In genomic region chr15:98003528-98003927, GRCh38 we compare ENCODE assay signal across 29 cellular contexts. TPM values are rescaled to one million over a fixed set of nuclear protein-coding genes. Genes with fewer than 3 reads are reported as not detected.
DNase-seq lines count a peak whose midpoint lies in the region; ATAC-seq and TF ChIP-seq lines count a peak whose summit lies in the region.
"Had no signal": no experiment of that assay in that cellular context is flagged by ENCODE, and none has a peak within 500 bp of the region (broad histone marks: within the 10 kb centered on the region; RNA-seq: fewer than 3 reads in every experiment).

No MANE protein-coding gene starts in this region.

- H3K4me1 Mint-ChIP-seq in Caco-2 (ENCODE audit: low read depth, unreplicated experiment), result no peaks in the 10 kb centered on the region
- H3K4me1 Mint-ChIP-seq: activated B cell treated with CpG ODN at 0.5 μM for 24 hours; activated naive CD4-positive, alpha-beta T cell treated with anti-CD3 and anti-CD28 coated beads, Interleukin-2, amount 10 ng/mL, durations not matched to agents 7 days and 5 days; CD4-positive, alpha-beta memory T cell; GM23338; naive B cell had no signal

- no peak overlapping the region for H3K18ac ChIP-seq in mesendoderm (ENCODE audit: low read length)

- H3K4me1 ChIP-seq in Caco-2 (peaks cover 17% of the 10 kb centered on the region), mesendoderm (ENCODE audit: control insufficient read depth, low read depth, low read length) (no peaks in the 10 kb centered on the region)
- H3K4me1 ChIP-seq: A549, heart right ventricle, left lung, psoas muscle, upper lobe of left lung had no signal

- H3K9me3 ChIP-seq in Caco-2, result no peaks in the 10 kb centered on the region; the same call in 1 of the 2 replicates
- H3K9me3 ChIP-seq: heart right ventricle, left lung, neutrophil, psoas muscle, upper lobe of left lung had no signal

- H3K56ac ChIP-seq in mesendoderm (ENCODE audit: low read length), result no peak overlapping the region

- TF ChIP-seq CTCF in Caco-2 (IDR thresholded peaks at IDR 0.05; ENCODE audit: insufficient read depth in 1 of 2, low read depth in 1 of 2, low read length in 1 of 2, severe bottlenecking in 1 of 2, unreplicated experiment in 1 of 2) (no peak), epithelial cell of esophagus (IDR thresholded peaks at IDR 0.05; ENCODE audit: insufficient read depth, low read depth, low read length, missing control alignments) (no peak)

- no peaks in the 10 kb centered on the region for H3K79me2 ChIP-seq in mesendoderm (ENCODE audit: control insufficient read depth, insufficient read depth, low read length)

- H3K4ac ChIP-seq in mesendoderm (ENCODE audit: low read depth, low read length), result no peak overlapping the region

- H3K27ac ChIP-seq in mesendoderm (ENCODE audit: low read depth, low read length), result no peak overlapping the region
- H3K27ac ChIP-seq: A549, heart right ventricle, left lung, neutrophil, psoas muscle, upper lobe of left lung had no signal

- no peaks in the 10 kb centered on the region for H3K9me3 Mint-ChIP-seq in Caco-2 (ENCODE audit: unreplicated experiment)
- H3K9me3 Mint-ChIP-seq: activated B cell treated with CpG ODN at 0.5 μM for 24 hours; activated naive CD4-positive, alpha-beta T cell treated with anti-CD3 and anti-CD28 coated beads, Interleukin-2, amount 10 ng/mL, durations not matched to agents 7 days and 5 days; activated T-helper 1 cell treated with anti-CD3 and anti-CD28 coated beads, Interleukin-12 subunit alpha, Interleukin-12 subunit beta, Interleukin-2, Interleukin-4 antibody, amounts not matched to agents 30 ng/mL and 10 ng/mL and 1 ng/mL, durations not matched to agents 14 hours and 24 hours and 36 hours; CD4-positive, alpha-beta memory T cell; GM23338; naive B cell had no signal

- no TSS peak for BruUV-seq in Caco-2 (replicated peaks; lab: Mats Ljungman, UMichigan)

- H3K27me3 ChIP-seq in Caco-2 (replicated peaks; ENCODE audit: control insufficient read depth, insufficient read depth, low read length) (no peaks in the 10 kb centered on the region), mesendoderm (ENCODE audit: insufficient read depth, low read length, poor library complexity) (no peaks in the 10 kb centered on the region)
- H3K27me3 ChIP-seq: left lung, neutrophil, upper lobe of left lung had no signal

- DNase-seq in Caco-2 (peak; percentile 13 to 42), NCI-H69 (lab: John Stamatoyannopoulos, UW) (peak; percentile 21), epithelial cell of esophagus (ENCODE audit: low read depth) (peak; percentile 97), mesendoderm (peak; percentile 45), cardiac septum (ENCODE audit: low spot score) (no peak), COR-L47 (lab: John Stamatoyannopoulos, UW) (no peak)
- DNase-seq: activated B cell treated with CpG ODN at 0.5 μM for 24 hours; activated CD4-positive, alpha-beta T cell treated with anti-CD3 and anti-CD28 coated beads, Interleukin-2, amount 50 U/mL, for 48 hours; activated naive CD4-positive, alpha-beta T cell treated with anti-CD3 and anti-CD28 coated beads, Interleukin-2, amount 10 ng/mL, durations not matched to agents 7 days and 5 days; amniotic stem cell; CD4-positive, alpha-beta memory T cell; effector CD4-positive, alpha-beta T cell; erythroblast; heart right ventricle; IMR-90; left lung; naive B cell; NCI-H1092; NCI-H1930; NCI-H82; psoas muscle; Right ventricle myocardium superior; upper lobe of left lung had no signal

- WGBS in mesendoderm (ENCODE audit: extremely low coverage, insufficient coverage, low lambda C conversion rate), result no CpG with 5 or more reads among the region's 5 CpGs

- H3K79me1 ChIP-seq in mesendoderm (ENCODE audit: low read length), result no peaks in the 10 kb centered on the region

- H3K36me3 Mint-ChIP-seq in Caco-2 (ENCODE audit: insufficient read depth, unreplicated experiment), result no peaks in the 10 kb centered on the region
- H3K36me3 Mint-ChIP-seq: activated naive CD4-positive, alpha-beta T cell treated with anti-CD3 and anti-CD28 coated beads, Interleukin-2, amount 10 ng/mL, durations not matched to agents 7 days and 5 days; CD4-positive, alpha-beta memory T cell; naive B cell had no signal

- no peaks in the 10 kb centered on the region for H3K27me3 Mint-ChIP-seq in Caco-2 (ENCODE audit: insufficient read depth, unreplicated experiment)
- H3K27me3 Mint-ChIP-seq: activated B cell treated with CpG ODN at 0.5 μM for 24 hours; activated naive CD4-positive, alpha-beta T cell treated with anti-CD3 and anti-CD28 coated beads, Interleukin-2, amount 10 ng/mL, durations not matched to agents 7 days and 5 days; CD4-positive, alpha-beta memory T cell; naive B cell had no signal

- no peak overlapping the region for H3K4me2 ChIP-seq in mesendoderm (ENCODE audit: low read length)
- H3K4me2 ChIP-seq: A549, GM23338 had no signal

- H2BK15ac ChIP-seq in mesendoderm (replicated peaks; ENCODE audit: low read depth), result no peak overlapping the region

- POLR2A ChIA-PET in Caco-2 (lab: Charles Lee), result no interaction called here

- H2BK120ac ChIP-seq in mesendoderm (ENCODE audit: low read depth, low read length), result no peak overlapping the region

- H3K4me3 Mint-ChIP-seq in Caco-2 (ENCODE audit: unreplicated experiment), result no peak overlapping the region
- H3K4me3 Mint-ChIP-seq: activated B cell treated with CpG ODN at 0.5 μM for 24 hours; activated naive CD4-positive, alpha-beta T cell treated with anti-CD3 and anti-CD28 coated beads, Interleukin-2, amount 10 ng/mL, durations not matched to agents 7 days and 5 days; activated T-helper 1 cell treated with anti-CD3 and anti-CD28 coated beads, Interleukin-12 subunit alpha, Interleukin-12 subunit beta, Interleukin-2, Interleukin-4 antibody, amounts not matched to agents 30 ng/mL and 10 ng/mL and 1 ng/mL, durations not matched to agents 14 hours and 24 hours and 36 hours; CD4-positive, alpha-beta memory T cell; GM23338; naive B cell had no signal

- no peak overlapping the region for H2BK5ac ChIP-seq in mesendoderm (ENCODE audit: low read length)

- no peak overlapping the region for H4K8ac ChIP-seq in mesendoderm (ENCODE audit: low read depth, low read length)

- no peak overlapping the region for H2AK5ac ChIP-seq in mesendoderm (ENCODE audit: low read length)

- no peak overlapping the region for H3K27ac Mint-ChIP-seq in Caco-2 (ENCODE audit: unreplicated experiment)
- H3K27ac Mint-ChIP-seq: activated B cell treated with CpG ODN at 0.5 μM for 24 hours; activated naive CD4-positive, alpha-beta T cell treated with anti-CD3 and anti-CD28 coated beads, Interleukin-2, amount 10 ng/mL, durations not matched to agents 7 days and 5 days; activated T-helper 1 cell treated with anti-CD3 and anti-CD28 coated beads, Interleukin-12 subunit alpha, Interleukin-12 subunit beta, Interleukin-2, Interleukin-4 antibody, amounts not matched to agents 30 ng/mL and 10 ng/mL and 1 ng/mL, durations not matched to agents 14 hours and 24 hours and 36 hours; CD4-positive, alpha-beta memory T cell; GM23338; naive B cell had no signal

- intact Hi-C loops in Caco-2 (cut with micrococcal nuclease; ENCODE audit: unreplicated experiment) (no loop called here), cardiac septum (cut with DNase I) (no loop called here)

- CTCF ChIA-PET in Caco-2 (lab: Charles Lee), result no interaction called here

- ATAC-seq in HG03025 (IDR thresholded peaks at IDR 0.05; ENCODE audit: low FRiP score, unreplicated experiment) (no peak), GM21723 (IDR thresholded peaks at IDR 0.05; ENCODE audit: unreplicated experiment) (no peak)
- ATAC-seq: A549, GM23338, heart right ventricle, left lung, psoas muscle had no signal

- H3K23ac ChIP-seq in mesendoderm (ENCODE audit: low read length), result no peak overlapping the region

- H4K5ac ChIP-seq in mesendoderm (ENCODE audit: low read length), result no peak overlapping the region

- no peak overlapping the region for H3K9ac ChIP-seq in mesendoderm (ENCODE audit: low read length)

- H3K36me3 ChIP-seq in Caco-2 (ENCODE audit: control insufficient read depth, insufficient read depth, low read length) (no peaks in the 10 kb centered on the region), mesendoderm (ENCODE audit: control insufficient read depth, insufficient read depth, low read length) (peaks cover 3% of the 10 kb centered on the region)
- H3K36me3 ChIP-seq: heart right ventricle, left lung, neutrophil, upper lobe of left lung had no signal

- no peak overlapping the region for H3K4me3 ChIP-seq in Caco-2 (ENCODE audit: low read depth, low read length)
- no peak overlapping the region for H3K4me3 ChIP-seq in epithelial cell of esophagus (ENCODE audit: low read length)
- H3K4me3 ChIP-seq in mesendoderm (ENCODE audit: low read length), result no peak overlapping the region
- H3K4me3 ChIP-seq: A549, GM23338, heart right ventricle, left lung, psoas muscle, upper lobe of left lung had no signal

RNA-seq across cellular contexts. Expression of gene ARRDC4, which starts 43.0 kb away (rescaled TPM):
- total RNA-seq in Caco-2 (2022), result 3.2 and 4.1 TPM in 2 replicates
- polyA plus RNA-seq in mesendoderm (2013, experiment 1 of 2), result 0.72 TPM
- 0.71 TPM for polyA plus RNA-seq in mesendoderm (2013, experiment 2 of 2)
- 95.1 TPM for total RNA-seq in cardiac septum

Comparison
In these comparisons a context has a peak if more than half of its experiments do, and no peak if none do; other contexts are left out.
1. DNase-seq: peak in Caco-2 (2 of 2), NCI-H69 (single experiment), epithelial cell of esophagus (single experiment) and mesendoderm (single experiment); none in cardiac septum (single experiment) and COR-L47 (single experiment).
2. RNA of gene ARRDC4, which starts 43.0 kb away (total RNA-seq): 95.1 TPM in cardiac septum (single experiment); 3.2 to 4.1 TPM in Caco-2; every median in the first group is over 10 times any median in the second.